1 cellular context compared by ENCODE assay signal in genomic region chr17:64424318-64424717, GRCh38.
TF ChIP-seq lines count a peak whose summit lies in the region.

No MANE protein-coding gene starts in this region.

TF ChIP-seq in K562, 482 proteins besides CTCF, POLR2A, EP300 and RAD21 (continued from another document):
- TF ChIP-seq ZNF589 (CRISPR knock-in tag; IDR thresholded peaks at IDR 0.05; ENCODE audit: low read depth): peak; percentile 93
- TF ChIP-seq MEF2A (IDR thresholded peaks at IDR 0.05; ENCODE audit: control insufficient read depth, low read depth, low read length): peak; percentile 27; the same call in 1 of the 2 replicates
- TF ChIP-seq DDX20 (tag; IDR thresholded peaks at IDR 0.05; ENCODE audit: low read depth): no peak
- peak; percentile 78 for TF ChIP-seq FOSL1 (tag; conservative IDR thresholded peaks at IDR 0.05)
- TF ChIP-seq ZNF175 (CRISPR knock-in tag; IDR thresholded peaks at IDR 0.05; ENCODE audit: low read depth): peak; percentile 87
- no peak for TF ChIP-seq RFX5 (IDR thresholded peaks at IDR 0.05; ENCODE audit: low read depth, low read length)
- TF ChIP-seq ELK1 (CRISPR knock-in tag; IDR thresholded peaks at IDR 0.05): no peak
